In genomic region chr21:17780539-17780938, GRCh38 we compare ENCODE assay signal across 7 cellular contexts.
DNase-seq lines count a peak whose midpoint lies in the region; ATAC-seq lines count a peak whose summit lies in the region.

No MANE protein-coding gene starts in this region.

- peak; percentile 38 for DNase-seq in T-helper 2 cell treated with Interferon-gamma antibody and Interleukin-4, amounts not matched to agents 5 μg/mL and 100 μg/mL, for 36 hours (ENCODE audit: low spot score)
- DNase-seq in NCI-H510A (lab: John Stamatoyannopoulos, UW) (no peak), foreskin melanocyte (no peak), midbrain (lab: John Stamatoyannopoulos, UW) (no peak)

- peak overlapping the region; percentile 58 for H3K4me3 Mint-ChIP-seq in T-helper 2 cell treated with Interferon-gamma antibody and Interleukin-4, amounts not matched to agents 5 μg/mL and 100 μg/mL, for 36 hours

- H3K4me3 ChIP-seq in skin epidermis = no peak overlapping the region

- peak overlapping the region; percentile 68 for H3K27ac Mint-ChIP-seq in T-helper 2 cell treated with Interferon-gamma antibody and Interleukin-4, amounts not matched to agents 5 μg/mL and 100 μg/mL, for 36 hours

- peaks cover 76% of the 10 kb centered on the region for H3K4me1 Mint-ChIP-seq in T-helper 2 cell treated with Interferon-gamma antibody and Interleukin-4, amounts not matched to agents 5 μg/mL and 100 μg/mL, for 36 hours (ENCODE audit: low read depth)

- H3K27ac ChIP-seq in skin epidermis = peak overlapping the region in 12 of 21 experiments; percentile 11 to 82 (median 60)

- ATAC-seq in GM19351 (IDR thresholded peaks at IDR 0.05; ENCODE audit: unreplicated experiment) (peak; percentile 39), HG03060 (IDR thresholded peaks at IDR 0.05; ENCODE audit: low read depth, unreplicated experiment) (peak; percentile 28)

- H3K36me3 Mint-ChIP-seq in T-helper 2 cell treated with Interferon-gamma antibody and Interleukin-4, amounts not matched to agents 5 μg/mL and 100 μg/mL, for 36 hours (ENCODE audit: low read depth) = peaks cover 57% of the 10 kb centered on the region

- H3K9me3 Mint-ChIP-seq in T-helper 2 cell treated with Interferon-gamma antibody and Interleukin-4, amounts not matched to agents 5 μg/mL and 100 μg/mL, for 36 hours = peaks cover 6% of the 10 kb centered on the region

- no peaks in the 10 kb centered on the region for H3K27me3 Mint-ChIP-seq in T-helper 2 cell treated with Interferon-gamma antibody and Interleukin-4, amounts not matched to agents 5 μg/mL and 100 μg/mL, for 36 hours (ENCODE audit: low read depth)
